In genomic region chr17:54976316-54976715, GRCh38 we compare ENCODE assay signal across 26 cellular contexts.
"Had no signal": no experiment of that assay in that cellular context is flagged by ENCODE, and none has a peak within 500 bp of the region (broad histone marks: within the 10 kb centered on the region; RNA-seq: fewer than 3 reads in every experiment).

No MANE protein-coding gene starts in this region.

- H3K4me1 ChIP-seq: foreskin keratinocyte, gastrocnemius medialis, heart left ventricle had no signal

- H3K27me3 ChIP-seq: brain microvascular endothelial cell, esophagus muscularis mucosa, foreskin keratinocyte, gastrocnemius medialis, heart left ventricle had no signal

- H3K4me3 ChIP-seq: esophagus muscularis mucosa, gastrocnemius medialis, heart left ventricle had no signal

- DNase-seq: activated CD4-positive, alpha-beta memory T cell treated with anti-CD3 and anti-CD28 coated beads, Interleukin-2, amount 10 ng/mL, durations not matched to agents 7 days and 5 days; activated CD4-positive, alpha-beta T cell treated with anti-CD3 and anti-CD28 coated beads for 1 hour; activated CD4-positive, alpha-beta T cell treated with anti-CD3 and anti-CD28 coated beads for 4 hours; activated CD4-positive, alpha-beta T cell treated with anti-CD3 and anti-CD28 coated beads, Interleukin-2, amount 10 ng/mL, durations not matched to agents 7 days and 5 days; activated CD4-positive, alpha-beta T cell treated with anti-CD3 and anti-CD28 coated beads, Interleukin-2, amount 50 U/mL, for 4 hours; activated CD8-positive, alpha-beta memory T cell treated with anti-CD3 and anti-CD28 coated beads, Interleukin-2, amount 50 U/mL, for 48 hours; activated effector memory CD4-positive, alpha-beta T cell treated with Interleukin-2 at 50 U/mL for 16 hours; activated gamma-delta T cell treated with Interleukin-2 at 50 U/mL for 16 hours; activated naive CD4-positive, alpha-beta T cell treated with anti-CD3 and anti-CD28 coated beads, Interleukin-2, amount 50 U/mL, for 16 hours; activated naive CD4-positive, alpha-beta T cell treated with Interleukin-2 at 50 U/mL for 16 hours; activated T-cell treated with anti-CD3 and anti-CD28 coated beads for 4 hours; activated T-cell treated with anti-CD3 and anti-CD28 coated beads, Interleukin-2, amount 50 U/mL, for 24 hours; amniotic stem cell; anterior cingulate cortex; brain microvascular endothelial cell; cortex of kidney; dermis blood vessel endothelial cell; effector CD4-positive, alpha-beta T cell; effector memory CD8-positive, alpha-beta T cell; foreskin keratinocyte; gastrocnemius medialis; glutamatergic neuron; heart left ventricle; T-helper 2 cell had no signal

- H3K36me3 ChIP-seq: brain microvascular endothelial cell, esophagus muscularis mucosa, gastrocnemius medialis, heart left ventricle had no signal

- H3K9me3 ChIP-seq: gastrocnemius medialis had no signal

- H3K27ac ChIP-seq: brain microvascular endothelial cell, esophagus muscularis mucosa, foreskin keratinocyte, gastrocnemius medialis, heart left ventricle, VCaP had no signal
